28 cellular contexts compared by ENCODE assay signal in genomic region chr10:105044902-105045301, GRCh38.
"Had no signal": no experiment of that assay in that cellular context is flagged by ENCODE, and none has a peak within 500 bp of the region (broad histone marks: within the 10 kb centered on the region; RNA-seq: fewer than 3 reads in every experiment).

No MANE protein-coding gene starts in this region.

- H3K9me3 Mint-ChIP-seq: neural progenitor cell, type B pancreatic cell had no signal

- H3K27me3 ChIP-seq: neural progenitor cell, ovary, right lobe of liver, sigmoid colon, stomach, tibial artery, transverse colon, upper lobe of right lung had no signal

- H3K4me3 Mint-ChIP-seq: natural killer cell; nephron; neural progenitor cell; stimulated activated effector memory CD8-positive, alpha-beta T cell treated with anti-CD3 and anti-CD28 coated beads, Interleukin-12 subunit alpha, Interleukin-12 subunit beta, amount 100 ng/mL, for 72 hours; stimulated activated naive B cell treated with anti-CD40 and anti-IgM and Interleukin-4, amounts not matched to agents 10 μg/mL and 1 μg/mL and 100 μg/mL, for 72 hours; stimulated activated naive CD8-positive, alpha-beta T cell treated with anti-CD3 and anti-CD28 coated beads, Interleukin-15, Interleukin-2, amounts not matched to agents 100 ng/mL and 50 ng/mL, for 24 hours; type B pancreatic cell had no signal

- H3K36me3 Mint-ChIP-seq: natural killer cell; neural progenitor cell; stimulated activated effector memory CD8-positive, alpha-beta T cell treated with anti-CD3 and anti-CD28 coated beads, Interleukin-12 subunit alpha, Interleukin-12 subunit beta, amount 100 ng/mL, for 72 hours; stimulated activated naive B cell treated with anti-CD40 and anti-IgM and Interleukin-4, amounts not matched to agents 10 μg/mL and 1 μg/mL and 100 μg/mL, for 72 hours; type B pancreatic cell had no signal

- H3K4me1 ChIP-seq: neural progenitor cell, parathyroid adenoma, psoas muscle, right lobe of liver, sigmoid colon, stomach, tibial artery, transverse colon, upper lobe of right lung, uterus had no signal

- H3K4me1 Mint-ChIP-seq: natural killer cell; neural progenitor cell; stimulated activated effector memory CD8-positive, alpha-beta T cell treated with anti-CD3 and anti-CD28 coated beads, Interleukin-12 subunit alpha, Interleukin-12 subunit beta, amount 100 ng/mL, for 72 hours; stimulated activated naive B cell treated with anti-CD40 and anti-IgM and Interleukin-4, amounts not matched to agents 10 μg/mL and 1 μg/mL and 100 μg/mL, for 72 hours had no signal

- H3K79me2 ChIP-seq: parathyroid adenoma had no signal

- ATAC-seq: natural killer cell; psoas muscle; right cardiac atrium; right lobe of liver; stimulated activated effector memory CD8-positive, alpha-beta T cell treated with anti-CD3 and anti-CD28 coated beads, Interleukin-12 subunit alpha, Interleukin-12 subunit beta, amount 100 ng/mL, for 72 hours; stimulated activated naive B cell treated with anti-CD40 and anti-IgM and Interleukin-4, amounts not matched to agents 10 μg/mL and 1 μg/mL and 100 μg/mL, for 72 hours; upper lobe of right lung had no signal

- FAIRE-seq: small intestine had no signal

- H3K9me3 ChIP-seq: ovary, psoas muscle, right lobe of liver, sigmoid colon, thoracic aorta, tibial artery, transverse colon, upper lobe of right lung, uterus had no signal

- H3K27ac Mint-ChIP-seq: natural killer cell; nephron; neural progenitor cell; progenitor cell of endocrine pancreas; stimulated activated effector memory CD8-positive, alpha-beta T cell treated with anti-CD3 and anti-CD28 coated beads, Interleukin-12 subunit alpha, Interleukin-12 subunit beta, amount 100 ng/mL, for 72 hours; stimulated activated naive B cell treated with anti-CD40 and anti-IgM and Interleukin-4, amounts not matched to agents 10 μg/mL and 1 μg/mL and 100 μg/mL, for 72 hours; stimulated activated naive CD8-positive, alpha-beta T cell treated with anti-CD3 and anti-CD28 coated beads, Interleukin-15, Interleukin-2, amounts not matched to agents 100 ng/mL and 50 ng/mL, for 24 hours; type B pancreatic cell had no signal

- DNase-seq: natural killer cell; occipital lobe; ovary; posterior cingulate gyrus; psoas muscle; right cardiac atrium; right lobe of liver; sigmoid colon; small intestine; stimulated activated CD4-positive, alpha-beta T cell treated with anti-CD3 and anti-CD28 coated beads, Interleukin-15, amount 100 ng/mL, for 24 hours; stimulated activated CD4-positive, alpha-beta T cell treated with anti-CD3 and anti-CD28 coated beads, Interleukin-2, amount 100 ng/mL, for 24 hours; stimulated activated CD4-positive, alpha-beta T cell treated with anti-CD3 and anti-CD28 coated beads, Interleukin-2, amount 100 ng/mL, for 48 hours; stimulated activated CD4-positive, alpha-beta T cell treated with anti-CD3 and anti-CD28 coated beads, Interleukin-4, amount 100 ng/mL, for 24 hours; stimulated activated naive B cell treated with anti-CD40 and anti-IgM and Interleukin-4, amounts not matched to agents 10 μg/mL and 1 μg/mL and 100 μg/mL, for 72 hours; stimulated activated naive CD4-positive, alpha-beta T cell treated with Interleukin-2 at 50 U/mL for 16 hours; stomach; tibial artery; transverse colon; upper lobe of right lung; uterus had no signal

- H3K36me3 ChIP-seq: neural progenitor cell, ovary, right lobe of liver, sigmoid colon, stomach, thoracic aorta, tibial artery, transverse colon, upper lobe of right lung, uterus had no signal

- H2AFZ ChIP-seq: neural progenitor cell, parathyroid adenoma had no signal

- H3K9ac ChIP-seq: neural progenitor cell, parathyroid adenoma had no signal

- H3K4me2 ChIP-seq: neural progenitor cell had no signal

- H3K27me3 Mint-ChIP-seq: progenitor cell of endocrine pancreas; stimulated activated naive B cell treated with anti-CD40 and anti-IgM and Interleukin-4, amounts not matched to agents 10 μg/mL and 1 μg/mL and 100 μg/mL, for 72 hours; stimulated activated naive CD8-positive, alpha-beta T cell treated with anti-CD3 and anti-CD28 coated beads, Interleukin-15, Interleukin-2, amounts not matched to agents 100 ng/mL and 50 ng/mL, for 24 hours; type B pancreatic cell had no signal

- H3K27ac ChIP-seq: neural progenitor cell, ovary, parathyroid adenoma, psoas muscle, right lobe of liver, sigmoid colon, stomach, thoracic aorta, tibial artery, transverse colon, upper lobe of right lung, uterus had no signal

- H3K4me3 ChIP-seq: neural progenitor cell, ovary, psoas muscle, right lobe of liver, sigmoid colon, stomach, thoracic aorta, tibial artery, transverse colon, upper lobe of right lung, uterus had no signal
